8 cellular contexts compared by ENCODE assay signal in the genomic region with DNA sequence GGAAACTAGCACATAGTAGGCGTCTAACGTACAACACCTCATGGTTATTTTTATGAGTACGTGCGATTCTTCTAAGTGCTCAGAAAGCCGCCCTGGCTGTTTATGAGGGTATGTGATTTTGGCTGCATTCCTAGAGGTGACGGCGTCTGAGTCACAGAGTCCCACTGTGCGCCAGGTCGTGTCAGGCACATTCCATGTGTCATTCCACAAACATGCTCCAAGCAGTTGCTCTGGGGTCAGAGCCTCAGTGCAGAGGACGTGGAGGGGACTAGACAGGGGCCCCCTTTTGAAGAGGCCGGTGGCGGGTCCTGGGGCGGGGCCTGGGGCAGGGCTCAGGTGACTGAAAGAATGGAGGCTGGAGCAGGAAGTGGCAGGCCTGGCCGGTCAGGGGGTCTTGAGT. TPM values are rescaled to one million over a fixed set of nuclear protein-coding genes. Genes with fewer than 3 reads are reported as not detected.
A peak's percentile ranks its signal among the peaks of the same experiment; 100 is the strongest.
DNase-seq lines count a peak whose midpoint lies in the region; ATAC-seq and TF ChIP-seq lines count a peak whose summit lies in the region.

No MANE protein-coding gene starts in this region.

- H3K9me3 ChIP-seq in skeletal muscle satellite cell (replicated peaks; ENCODE audit: low read length): no peaks in the 10 kb centered on the region

- H3K9ac ChIP-seq in skeletal muscle satellite cell (ENCODE audit: low read depth, low read length): peak overlapping the region; percentile 47

- peaks cover 70% of the 10 kb centered on the region for H3K36me3 ChIP-seq in skeletal muscle satellite cell (ENCODE audit: insufficient read depth, low read length)

- peak overlapping the region; percentile 36 for H3K4me2 ChIP-seq in skeletal muscle satellite cell (ENCODE audit: low read length)

- H3K4me1 ChIP-seq in skeletal muscle satellite cell (ENCODE audit: control insufficient read depth, insufficient read depth, low read length): peaks cover 40% of the 10 kb centered on the region

- no peak overlapping the region for H3K4me3 ChIP-seq in foreskin fibroblast (ENCODE audit: low read depth in 1 of 2, low read length in 2 of 2)
- peak overlapping the region; percentile 13 for H3K4me3 ChIP-seq in skeletal muscle satellite cell (ENCODE audit: low read length)

- no peak for TF ChIP-seq CTCF in foreskin fibroblast (IDR thresholded peaks at IDR 0.05; ENCODE audit: low read depth, low read length)

- DNase-seq in H4 (ENCODE audit: low spot score) (peak; percentile 96), SW480 (ENCODE audit: low spot score) (peak; percentile 70), foreskin fibroblast (peak; percentile 97 to 98), SHP77 treated with DMSO at 0.1 percent for 48 hours (lab: John Stamatoyannopoulos, UW) (no peak), DMS53 treated with DMSO at 0.1 percent for 48 hours (lab: John Stamatoyannopoulos, UW; ENCODE audit: unreplicated experiment) (no peak), DMS53 (lab: John Stamatoyannopoulos, UW) (no peak)

- no peaks in the 10 kb centered on the region for H3K27me3 ChIP-seq in skeletal muscle satellite cell (ENCODE audit: control insufficient read depth, insufficient read depth, low read length)

- no peak for ATAC-seq in HG03159 (IDR thresholded peaks at IDR 0.05; ENCODE audit: unreplicated experiment)

RNA-seq across cellular contexts. Expression of gene NEK6, which starts 51.9 kb away (rescaled TPM):
- total RNA-seq in H4 (2014; rRNA removed; shearing (Covaris generic)): 40.2 and 43.7 TPM in 2 replicates
- 21.0 and 27.1 TPM in 2 replicates for total RNA-seq in skeletal muscle satellite cell (2012; rRNA removed)

Comparison
In these comparisons a context has a peak if more than half of its experiments do, and no peak if none do; other contexts are left out.
1. DNase-seq: peak in H4 (single experiment), SW480 (single experiment) and foreskin fibroblast (2 of 2); none in SHP77 treated with DMSO at 0.1 percent for 48 hours (single experiment), DMS53 treated with DMSO at 0.1 percent for 48 hours (single experiment) and DMS53 (single experiment).